Comparison of ENCODE assay signal across 8 cellular contexts in the genomic region with DNA sequence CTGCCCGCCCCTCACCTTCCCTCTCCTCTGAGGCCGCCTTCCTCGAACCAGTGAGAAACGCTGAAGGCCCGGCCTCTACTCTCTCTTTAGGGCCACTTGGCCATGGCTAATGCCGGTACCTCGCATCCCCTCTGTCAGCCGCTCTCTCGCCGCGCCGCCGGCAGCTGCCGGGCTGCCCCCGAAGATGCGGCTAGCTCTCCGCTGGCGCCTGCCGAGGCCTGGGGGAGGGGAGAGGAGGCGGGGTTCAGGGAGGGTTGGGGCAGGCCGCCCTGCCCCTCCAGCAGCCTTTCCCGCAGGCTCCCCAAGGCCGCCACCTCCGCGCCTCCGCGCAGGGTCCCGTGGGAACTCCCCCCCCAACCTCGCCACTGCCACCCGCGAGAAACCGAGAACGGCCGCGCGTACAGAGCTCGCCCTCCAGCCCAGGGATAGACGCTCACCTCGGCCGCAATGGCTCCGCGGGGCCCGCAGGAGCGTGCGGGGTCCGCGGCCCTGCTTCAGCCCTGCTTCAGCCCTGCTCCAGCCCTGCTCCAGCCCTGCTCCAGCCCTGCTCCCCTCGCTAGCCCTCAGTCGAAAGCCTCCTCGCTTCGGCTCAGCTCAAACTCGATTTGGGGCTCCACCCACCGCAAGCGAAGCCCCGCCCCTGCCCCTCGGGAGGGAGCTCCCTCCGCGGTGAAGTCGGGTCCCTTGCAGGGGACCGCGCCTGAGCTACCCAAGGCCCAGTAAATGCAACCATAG. TPM values are rescaled to one million over a fixed set of nuclear protein-coding genes. Genes with fewer than 3 reads are reported as not detected.
A peak's percentile ranks its signal among the peaks of the same experiment; 100 is the strongest.
DNase-seq lines count a peak whose midpoint lies in the region; ATAC-seq, FAIRE-seq and TF ChIP-seq lines count a peak whose summit lies in the region.

Gene HUWE1, minus strand, starts transcription at position 569 of the 735 bp plus-strand sequence. CDS start 32,612 bp downstream, outside the sequence.

- no peaks in the 10 kb centered on the region; the same call in 1 of the 2 replicates for H4K20me1 ChIP-seq in SU-DHL-6 (ENCODE audit: low read depth, low read length)

- H3K9me2 ChIP-seq in SU-DHL-6 (replicated peaks; ENCODE audit: insufficient read depth, low read length), result no peaks in the 10 kb centered on the region

- 0 to 25% methylated on average over 42 to 57 of the region's 61 CpGs for WGBS in pancreas, 2 donors
- under 1% methylated on average over 59 of the region's 61 CpGs for WGBS in thymus

- TF ChIP-seq CTCF in SU-DHL-6 (IDR thresholded peaks at IDR 0.05; ENCODE audit: insufficient read depth, low read length, poor library complexity, severe bottlenecking), result no peak
- no peak for TF ChIP-seq CTCF in pancreas (IDR thresholded peaks at IDR 0.05)

- H3K9me3 ChIP-seq in SU-DHL-6 (ENCODE audit: insufficient read depth, low read length), result no peaks in the 10 kb centered on the region
- no peaks in the 10 kb centered on the region for H3K9me3 ChIP-seq in pancreas
- no peaks in the 10 kb centered on the region for H3K9me3 ChIP-seq in thymus (ENCODE audit: control insufficient read depth)

- H3K36me3 ChIP-seq in SU-DHL-6 (ENCODE audit: low read length) (0 out of 2 replicates have a peak, but pooled peaks cover 6% of the 10 kb centered on the region), pancreas (no peaks in the 10 kb centered on the region), thymus (ENCODE audit: control insufficient read depth, insufficient read depth) (peaks cover 4% of the 10 kb centered on the region)

- POLR2A ChIA-PET in HEK293T (lab: Yijun Ruan, JAX), result interaction anchor here (0.6 to 2.0 kb wide), 11 partner anchors 10 to 264 kb away, joined by 3 to 9 read pairs (median 3); partner anchors contain the start of genes RIBC1 and SMC1A

- H3K27ac ChIP-seq in SU-DHL-6 (ENCODE audit: low read depth, low read length) (peak within 1 kb of the TSS; percentile 80), pancreas (peak within 1 kb of the TSS; percentile 28 to 86 (median 66)), thymus (ENCODE audit: low read depth) (peak within 1 kb of the TSS; percentile 90)

- intact Hi-C loops in Right ventricle myocardium inferior (cut with DNase I) (loop anchor here (10.0 kb wide), 1 partner anchor 358 kb away; the partner anchor contains the start of gene PHF8), pancreas (cut with DNase I) (no loop called here)

- CTCF ChIA-PET in HEK293T (lab: Yijun Ruan, JAX), result no interaction called here

- peak; percentile 69 for ATAC-seq in Right ventricle myocardium inferior
- peak; percentile 48 to 70 (median 67) for ATAC-seq in pancreas

- peak; percentile 74 for DNase-seq in ELR (ENCODE audit: low read depth)
- DNase-seq in HEK293T (ENCODE audit: extremely low spot score), result peak; percentile 73
- DNase-seq in NCI-H1105 (lab: John Stamatoyannopoulos, UW), result peak; percentile 64
- DNase-seq in activated naive CD8-positive, alpha-beta T cell treated with anti-CD3 and anti-CD28 coated beads for 36 hours, result peak; percentile 85
- peak; percentile 84 for DNase-seq in Right ventricle myocardium inferior (ENCODE audit: missing footprints)
- peak; percentile 70 to 90 (median 80) for DNase-seq in pancreas

- H3F3A ChIP-seq in SU-DHL-6 (ENCODE audit: insufficient read depth), result peaks cover 14% of the 10 kb centered on the region; the same call in 1 of the 2 replicates

- H3K9me3 Mint-ChIP-seq in activated naive CD8-positive, alpha-beta T cell treated with anti-CD3 and anti-CD28 coated beads for 36 hours, result peaks cover 1% of the 10 kb centered on the region

- H3K4me1 Mint-ChIP-seq in activated naive CD8-positive, alpha-beta T cell treated with anti-CD3 and anti-CD28 coated beads for 36 hours, result peaks cover 16% of the 10 kb centered on the region

- H3K36me3 Mint-ChIP-seq in activated naive CD8-positive, alpha-beta T cell treated with anti-CD3 and anti-CD28 coated beads for 36 hours, result peaks cover 27% of the 10 kb centered on the region

- peak within 1 kb of the TSS; percentile 99 for H3K4me2 ChIP-seq in SU-DHL-6 (ENCODE audit: low read depth, low read length, poor library complexity, severe bottlenecking)

- H3K27me3 ChIP-seq in SU-DHL-6 (ENCODE audit: low read length) (no peaks in the 10 kb centered on the region), pancreas (peaks cover 0 to 10% (median 0%) of the 10 kb centered on the region in 4 donors), thymus (ENCODE audit: control insufficient read depth, insufficient read depth) (no peaks in the 10 kb centered on the region)

- H3K4me3 ChIP-seq in SU-DHL-6 (ENCODE audit: insufficient read depth, low read length, poor library complexity, severe bottlenecking) (peak within 1 kb of the TSS; percentile 68), pancreas (peak within 1 kb of the TSS; percentile 33 to 58 (median 50)), thymus (ENCODE audit: low read length) (peak within 1 kb of the TSS; percentile 76)

- no peaks in the 10 kb centered on the region for H3K27me3 Mint-ChIP-seq in activated naive CD8-positive, alpha-beta T cell treated with anti-CD3 and anti-CD28 coated beads for 36 hours

- peak within 1 kb of the TSS; percentile 96 for H3K27ac Mint-ChIP-seq in activated naive CD8-positive, alpha-beta T cell treated with anti-CD3 and anti-CD28 coated beads for 36 hours

- H2AFZ ChIP-seq in SU-DHL-6 (ENCODE audit: low read depth, low read length, severe bottlenecking), result peak within 1 kb of the TSS; percentile 66

- peak within 1 kb of the TSS; percentile 95 for H3K4me3 Mint-ChIP-seq in activated naive CD8-positive, alpha-beta T cell treated with anti-CD3 and anti-CD28 coated beads for 36 hours

- H3K9ac ChIP-seq in SU-DHL-6 (ENCODE audit: low read length), result peak within 1 kb of the TSS; percentile 97

- H3K4me1 ChIP-seq in pancreas, result no peaks in the 10 kb centered on the region
- H3K4me1 ChIP-seq in thymus (ENCODE audit: control insufficient read depth, insufficient read depth, low read length), result peaks cover 4% of the 10 kb centered on the region

- peaks cover 40% of the 10 kb centered on the region for H3K79me2 ChIP-seq in SU-DHL-6 (ENCODE audit: insufficient read depth, low read length)

- FAIRE-seq in pancreas (lab: Jason Lieb, UNC), result no peak

TF ChIP-seq in HEK293T, 16 proteins besides CTCF, POLR2A, EP300 and RAD21:
- TF ChIP-seq TARDBP (IDR thresholded peaks at IDR 0.05), result no peak
- TF ChIP-seq PKNOX1 (IDR thresholded peaks at IDR 0.05), result no peak
- no peak for TF ChIP-seq ARNT (IDR thresholded peaks at IDR 0.05)
- no peak for TF ChIP-seq NFRKB (IDR thresholded peaks at IDR 0.05)
- TF ChIP-seq CTBP1 (IDR thresholded peaks at IDR 0.05; ENCODE audit: borderline replicate concordance), result no peak
- no peak for TF ChIP-seq BHLHE40 (IDR thresholded peaks at IDR 0.05; ENCODE audit: borderline replicate concordance)
- TF ChIP-seq FOXA1 (IDR thresholded peaks at IDR 0.05), result no peak
- no peak for TF ChIP-seq HDGF (IDR thresholded peaks at IDR 0.05; ENCODE audit: borderline replicate concordance)
- no peak for TF ChIP-seq L3MBTL2 (conservative IDR thresholded peaks at IDR 0.05)
- no peak for TF ChIP-seq ZNF384 (IDR thresholded peaks at IDR 0.05)
- no peak for TF ChIP-seq LEF1 (IDR thresholded peaks at IDR 0.05; ENCODE audit: borderline replicate concordance)
- no peak for TF ChIP-seq SP1 (IDR thresholded peaks at IDR 0.05)
- TF ChIP-seq ELF4 (IDR thresholded peaks at IDR 0.05), result no peak
- no peak for TF ChIP-seq SUZ12 (IDR thresholded peaks at IDR 0.05)
- no peak for TF ChIP-seq FOXM1 (IDR thresholded peaks at IDR 0.05; ENCODE audit: borderline replicate concordance)
- no peak for TF ChIP-seq FOXK2 (IDR thresholded peaks at IDR 0.05)

RNA-seq across cellular contexts. Expression of gene HUWE1, which starts in this region (rescaled TPM):
- 100 to 1,000 TPM; 261 to 273 TPM for total RNA-seq in activated naive CD8-positive, alpha-beta T cell treated with anti-CD3 and anti-CD28 coated beads for 36 hours
- total RNA-seq in Right ventricle myocardium inferior, result 107 TPM
- total RNA-seq in pancreas, result 100 to 1,000 TPM in 1 of 6 donors, 10 to 100 TPM in 5; 73.5 to 116 (median 77.9) TPM
- 10 to 100 TPM; 29.8 to 38.6 TPM for polyA plus RNA-seq in pancreas
- polyA plus RNA-seq in thymus, result 31.0 TPM

Comparison
In these comparisons a context has a peak if more than half of its experiments do, and no peak if none do; other contexts are left out.
1. Peak in every context shown above with its lines: DNase-seq, ATAC-seq, H3K4me3 ChIP-seq and H3K27ac ChIP-seq.